In genomic region chr1:57254006-57254405, GRCh38 we compare ENCODE assay signal across 20 cellular contexts.
A peak's percentile ranks its signal among the peaks of the same experiment; 100 is the strongest.
DNase-seq lines count a peak whose midpoint lies in the region; ATAC-seq, FAIRE-seq and TF ChIP-seq lines count a peak whose summit lies in the region.
"Had no signal": no experiment of that assay in that cellular context is flagged by ENCODE, and none has a peak within 500 bp of the region (broad histone marks: within the 10 kb centered on the region; RNA-seq: fewer than 3 reads in every experiment).

No MANE protein-coding gene starts in this region.

- DNase-seq in GM04503 (ENCODE audit: low read depth) (peak; percentile 68), pons (ENCODE audit: low spot score) (peak; percentile 14), urothelium cell line (ENCODE audit: low spot score) (no peak), NCI-H2029 treated with DMSO at 0.1 percent for 48 hours (lab: John Stamatoyannopoulos, UW) (no peak), putamen (ENCODE audit: low spot score) (no peak)
- no peak for DNase-seq in activated effector memory CD4-positive, alpha-beta T cell treated with Interleukin-2 at 50 U/mL for 16 hours
- DNase-seq: activated CD4-positive, alpha-beta T cell treated with anti-CD3 and anti-CD28 coated beads for 1 hour; activated CD8-positive, alpha-beta memory T cell treated with anti-CD3 and anti-CD28 coated beads for 24 hours; activated naive CD4-positive, alpha-beta T cell treated with anti-CD3 and anti-CD28 coated beads for 36 hours; activated T-cell treated with anti-CD3 and anti-CD28 coated beads, Interleukin-2, amount 50 U/mL, for 4 hours; Calu3; heart left ventricle; KG1; left lung; NCI-H2081; NCI-H510A; stimulated activated CD4-positive, alpha-beta T cell treated with anti-CD3 and anti-CD28 coated beads, Interleukin-4, amount 100 ng/mL, for 4 hours; upper lobe of right lung had no signal

- no peak for FAIRE-seq in urothelium cell line (lab: Jason Lieb, UNC)

- ATAC-seq in SK-N-SH treated with all-trans-retinoic acid at 6 μM for 48 hours (peak; percentile 85), esophagus mucosa (peak; percentile 37)
- ATAC-seq: activated T-cell treated with anti-CD3 and anti-CD28 coated beads, Interleukin-2, amount 50 U/mL, for 4 hours; heart left ventricle; left lung; upper lobe of right lung had no signal

TF ChIP-seq in SK-N-SH treated with all-trans-retinoic acid at 6 μM for 48 hours, 23 proteins besides CTCF, POLR2A, EP300 and RAD21:
- TF ChIP-seq OSR1 (CRISPR knock-in tag; IDR thresholded peaks at IDR 0.05) = no peak
- TF ChIP-seq ZFP3 (CRISPR knock-in tag; IDR thresholded peaks at IDR 0.05) = peak; percentile 82
- no peak for TF ChIP-seq CREB5 (CRISPR knock-in tag; IDR thresholded peaks at IDR 0.05; ENCODE audit: low read depth)
- TF ChIP-seq ESRRG (CRISPR knock-in tag; IDR thresholded peaks at IDR 0.05) = no peak
- peak; percentile 33; the same call in 1 of the 2 replicates for TF ChIP-seq ISL1 (CRISPR knock-in tag; IDR thresholded peaks at IDR 0.05)

Comparison
In these comparisons a context has a peak if more than half of its experiments do, and no peak if none do; other contexts are left out.
1. DNase-seq: peak in GM04503 (single experiment) and pons (single experiment); none in activated effector memory CD4-positive, alpha-beta T cell treated with Interleukin-2 at 50 U/mL for 16 hours (single experiment), urothelium cell line (single experiment), NCI-H2029 treated with DMSO at 0.1 percent for 48 hours (single experiment) and putamen (single experiment).